ENCODE assay signal across 1 cellular context in the genomic region with DNA sequence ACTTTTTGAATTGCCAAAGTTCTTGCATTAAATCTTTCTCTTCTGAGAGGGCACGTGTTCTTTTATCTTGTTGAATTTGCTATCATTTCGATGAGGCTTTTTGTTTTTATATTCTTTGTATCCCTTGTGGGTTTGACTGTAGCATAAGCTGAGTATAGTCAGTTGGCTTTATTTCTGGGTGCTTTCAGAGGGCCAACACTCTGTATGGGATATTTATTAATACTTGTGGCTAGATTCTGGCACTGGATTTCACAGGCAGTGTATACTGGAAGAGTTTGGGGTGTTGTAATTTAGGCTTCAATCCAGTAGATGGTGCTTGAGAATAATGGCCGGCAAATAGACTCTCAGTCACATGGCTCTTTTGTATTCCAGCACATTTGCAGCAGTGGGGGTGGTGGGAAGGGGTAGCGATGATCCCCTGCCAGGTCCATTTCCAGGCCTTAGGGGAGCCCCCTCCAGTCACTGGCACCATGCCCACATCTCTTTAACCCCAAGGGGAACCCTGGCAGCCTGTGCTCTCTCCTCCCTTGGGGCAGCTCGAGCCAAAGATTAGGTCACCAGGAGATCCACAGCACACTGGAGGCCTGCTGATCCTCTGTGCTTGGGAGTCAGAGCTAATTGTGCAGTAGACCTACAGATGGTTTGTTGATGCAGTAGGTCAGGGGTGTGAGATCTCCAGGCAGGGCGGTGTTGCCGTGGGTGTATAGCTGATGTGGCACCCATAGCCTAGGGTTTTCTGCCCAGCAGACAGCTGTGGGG.
TF ChIP-seq lines count a peak whose summit lies in the region.

No MANE protein-coding gene starts in this region.

TF ChIP-seq in WTC11, 78 proteins besides CTCF, POLR2A, EP300 and RAD21 (continued from another document):
- TF ChIP-seq, protein P1, sequence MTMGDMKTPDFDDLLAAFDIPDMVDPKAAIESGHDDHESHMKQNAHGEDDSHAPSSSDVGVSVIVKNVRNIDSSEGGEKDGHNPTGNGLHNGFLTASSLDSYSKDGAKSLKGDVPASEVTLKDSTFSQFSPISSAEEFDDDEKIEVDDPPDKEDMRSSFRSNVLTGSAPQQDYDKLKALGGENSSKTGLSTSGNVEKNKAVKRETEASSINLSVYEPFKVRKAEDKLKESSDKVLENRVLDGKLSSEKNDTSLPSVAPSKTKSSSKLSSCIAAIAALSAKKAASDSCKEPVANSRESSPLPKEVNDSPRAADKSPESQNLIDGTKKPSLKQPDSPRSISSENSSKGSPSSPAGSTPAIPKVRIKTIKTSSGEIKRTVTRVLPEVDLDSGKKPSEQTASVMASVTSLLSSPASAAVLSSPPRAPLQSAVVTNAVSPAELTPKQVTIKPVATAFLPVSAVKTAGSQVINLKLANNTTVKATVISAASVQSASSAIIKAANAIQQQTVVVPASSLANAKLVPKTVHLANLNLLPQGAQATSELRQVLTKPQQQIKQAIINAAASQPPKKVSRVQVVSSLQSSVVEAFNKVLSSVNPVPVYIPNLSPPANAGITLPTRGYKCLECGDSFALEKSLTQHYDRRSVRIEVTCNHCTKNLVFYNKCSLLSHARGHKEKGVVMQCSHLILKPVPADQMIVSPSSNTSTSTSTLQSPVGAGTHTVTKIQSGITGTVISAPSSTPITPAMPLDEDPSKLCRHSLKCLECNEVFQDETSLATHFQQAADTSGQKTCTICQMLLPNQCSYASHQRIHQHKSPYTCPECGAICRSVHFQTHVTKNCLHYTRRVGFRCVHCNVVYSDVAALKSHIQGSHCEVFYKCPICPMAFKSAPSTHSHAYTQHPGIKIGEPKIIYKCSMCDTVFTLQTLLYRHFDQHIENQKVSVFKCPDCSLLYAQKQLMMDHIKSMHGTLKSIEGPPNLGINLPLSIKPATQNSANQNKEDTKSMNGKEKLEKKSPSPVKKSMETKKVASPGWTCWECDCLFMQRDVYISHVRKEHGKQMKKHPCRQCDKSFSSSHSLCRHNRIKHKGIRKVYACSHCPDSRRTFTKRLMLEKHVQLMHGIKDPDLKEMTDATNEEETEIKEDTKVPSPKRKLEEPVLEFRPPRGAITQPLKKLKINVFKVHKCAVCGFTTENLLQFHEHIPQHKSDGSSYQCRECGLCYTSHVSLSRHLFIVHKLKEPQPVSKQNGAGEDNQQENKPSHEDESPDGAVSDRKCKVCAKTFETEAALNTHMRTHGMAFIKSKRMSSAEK (CRISPR knock-in tag; IDR thresholded peaks at IDR 0.05; ENCODE audit: borderline replicate concordance) = 0 out of 2 replicates have a peak, but pooled peaks have one; percentile 45
- TF ChIP-seq FOXK1 (CRISPR knock-in tag; IDR thresholded peaks at IDR 0.05) = no peak
- TF ChIP-seq GABPB1 (CRISPR knock-in tag; IDR thresholded peaks at IDR 0.05) = no peak
TF ChIP-seq in WTC11: peak in this region for 5.
